Comparison of ENCODE assay signal across 15 cellular contexts in the genomic region with DNA sequence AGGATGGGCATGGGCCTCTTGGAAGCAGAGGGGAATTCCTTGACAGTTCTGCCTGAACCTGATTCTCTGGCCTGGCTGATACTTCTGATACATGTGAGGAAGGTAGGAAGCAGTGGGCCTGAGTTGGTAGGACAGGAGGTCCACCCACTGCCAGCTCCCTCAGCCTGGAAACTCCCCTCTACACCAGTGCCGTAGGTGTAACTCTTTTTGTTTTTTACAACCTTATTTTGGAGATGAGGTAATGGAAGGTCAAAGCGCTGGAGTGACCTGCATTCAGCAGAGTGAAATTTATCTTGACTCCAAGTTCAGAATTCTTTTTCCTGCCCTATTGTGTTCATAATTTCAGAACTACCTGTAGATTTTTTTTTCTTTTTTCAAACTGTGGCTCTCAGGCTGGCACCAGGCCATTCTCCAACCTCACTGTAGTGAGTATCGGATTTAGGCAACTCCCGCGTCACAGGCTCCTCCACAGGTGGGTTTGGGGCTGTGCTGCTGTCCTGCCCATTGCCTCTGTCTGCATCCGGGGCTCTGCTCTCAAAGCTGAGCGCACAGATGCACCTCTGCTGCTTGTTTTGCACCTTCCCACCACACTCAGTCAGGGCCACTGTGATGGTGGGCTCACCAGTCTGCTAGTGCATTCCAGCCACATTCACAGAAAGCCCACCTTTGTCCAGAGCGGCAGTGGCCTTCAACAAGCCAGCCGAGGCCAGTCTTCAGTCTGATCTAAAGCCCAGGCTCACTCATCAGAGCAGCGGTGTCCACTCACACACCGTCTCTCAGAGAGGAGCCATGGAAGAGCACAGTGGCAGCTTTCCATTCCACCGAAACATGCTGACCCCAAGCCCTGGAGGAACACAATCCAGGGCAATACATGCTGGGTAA.
DNase-seq lines count a peak whose midpoint lies in the region; ATAC-seq and TF ChIP-seq lines count a peak whose summit lies in the region.
"Had no signal": no experiment of that assay in that cellular context is flagged by ENCODE, and none has a peak within 500 bp of the region (broad histone marks: within the 10 kb centered on the region; RNA-seq: fewer than 3 reads in every experiment).

No MANE protein-coding gene starts in this region.

- no peak for ATAC-seq in CD4-positive, alpha-beta T cell (ENCODE audit: poor library complexity)
- ATAC-seq in HG03095 (IDR thresholded peaks at IDR 0.05; ENCODE audit: unreplicated experiment): peak; percentile 38
- no peak for ATAC-seq in central memory CD8-positive, alpha-beta T cell (replicated peaks; ENCODE audit: extremely low read depth, poor library complexity, severe bottlenecking)
- ATAC-seq in Right ventricle myocardium inferior: no peak

- in situ Hi-C loops in GM13977 (cut with MboI; ENCODE audit: low pct_unique_long_range_greater_than_20kb, low sequenced_read_pairs, unreplicated experiment): loop anchor here (25.0 kb wide), 1 partner anchor 430 kb away; no protein-coding TSS in a partner anchor

- no peaks in the 10 kb centered on the region for H3K9me3 Mint-ChIP-seq in CD4-positive, alpha-beta T cell
- H3K9me3 Mint-ChIP-seq in central memory CD8-positive, alpha-beta T cell: no peaks in the 10 kb centered on the region

- no peaks in the 10 kb centered on the region for H3K27me3 ChIP-seq in CD4-positive, alpha-beta T cell (ENCODE audit: control insufficient read depth, insufficient read depth, low read length)
- H3K27me3 ChIP-seq: esophagus squamous epithelium, Peyer's patch, stomach had no signal

- CTCF ChIA-PET in CD4-positive, alpha-beta T cell (lab: Charles Lee): no interaction called here

- TF ChIP-seq CTCF in CD4-positive, alpha-beta T cell (IDR thresholded peaks at IDR 0.05): no peak
- TF ChIP-seq CTCF in GM13977 (IDR thresholded peaks at IDR 0.05; ENCODE audit: extremely low read depth, insufficient read depth, missing control alignments): no peak

- POLR2A ChIA-PET in CD4-positive, alpha-beta T cell (lab: Charles Lee): interaction anchor here (0.6 to 2.7 kb wide), 2 partner anchors 54 to 560 kb away, joined by 3 to 7 read pairs; no protein-coding TSS in a partner anchor

- peak overlapping the region; percentile 27 for H3K27ac ChIP-seq in CD4-positive, alpha-beta T cell (ENCODE audit: low read depth, low read length)
- H3K27ac ChIP-seq: C4-2B, esophagus squamous epithelium, Peyer's patch, prostate gland, stomach had no signal

- H3K27me3 Mint-ChIP-seq in CD4-positive, alpha-beta T cell: no peaks in the 10 kb centered on the region
- no peaks in the 10 kb centered on the region for H3K27me3 Mint-ChIP-seq in central memory CD8-positive, alpha-beta T cell

- H3K9me3 ChIP-seq in CD4-positive, alpha-beta T cell (ENCODE audit: control insufficient read depth, low read length): no peaks in the 10 kb centered on the region
- H3K9me3 ChIP-seq: esophagus squamous epithelium, Peyer's patch, prostate gland, stomach had no signal

- H3K27ac Mint-ChIP-seq in CD4-positive, alpha-beta T cell: peak overlapping the region; percentile 71
- H3K27ac Mint-ChIP-seq in central memory CD8-positive, alpha-beta T cell (ENCODE audit: low read depth): peak overlapping the region; percentile 67

- no peak for DNase-seq in CD4-positive, alpha-beta T cell
- DNase-seq in GM13977 (ENCODE audit: low spot score) (peak; percentile 49), NOMO-1 treated with DMSO at 0.1 percent for 48 hours (lab: John Stamatoyannopoulos, UW; ENCODE audit: unreplicated experiment) (no peak), cerebellar nuclear complex (lab: John Stamatoyannopoulos, UW) (no peak), EL (no peak), Right ventricle myocardium inferior (ENCODE audit: missing footprints) (no peak)
- no peak for DNase-seq in central memory CD8-positive, alpha-beta T cell (ENCODE audit: low spot score in 2 of 2)
- DNase-seq: esophagus squamous epithelium, midbrain, NCI-H446, Peyer's patch, stomach had no signal

- H3K36me3 Mint-ChIP-seq in CD4-positive, alpha-beta T cell (ENCODE audit: low read depth): peaks cover 36% of the 10 kb centered on the region
- H3K36me3 Mint-ChIP-seq in central memory CD8-positive, alpha-beta T cell (ENCODE audit: insufficient read depth): peaks cover 18% of the 10 kb centered on the region

- H3K4me3 Mint-ChIP-seq in CD4-positive, alpha-beta T cell: no peak overlapping the region
- H3K4me3 Mint-ChIP-seq in central memory CD8-positive, alpha-beta T cell: no peak overlapping the region

- H3K4me1 Mint-ChIP-seq in CD4-positive, alpha-beta T cell (ENCODE audit: low read depth): peaks cover 9% of the 10 kb centered on the region
- peaks cover 5% of the 10 kb centered on the region for H3K4me1 Mint-ChIP-seq in central memory CD8-positive, alpha-beta T cell

- intact Hi-C loops in CD4-positive, alpha-beta T cell (cut with DNase I, micrococcal nuclease): loop anchor here (5.0 to 10.0 kb wide), 3 partner anchors 85 to 368 kb away; partner anchors contain the start of gene UXS1 (in 1 of the 2)
- intact Hi-C loops in Right ventricle myocardium inferior (cut with DNase I): loop anchor here (5.0 kb wide), 1 partner anchor 475 kb away; no protein-coding TSS in a partner anchor
